ENCODE assay signal across 17 cellular contexts in the genomic region with DNA sequence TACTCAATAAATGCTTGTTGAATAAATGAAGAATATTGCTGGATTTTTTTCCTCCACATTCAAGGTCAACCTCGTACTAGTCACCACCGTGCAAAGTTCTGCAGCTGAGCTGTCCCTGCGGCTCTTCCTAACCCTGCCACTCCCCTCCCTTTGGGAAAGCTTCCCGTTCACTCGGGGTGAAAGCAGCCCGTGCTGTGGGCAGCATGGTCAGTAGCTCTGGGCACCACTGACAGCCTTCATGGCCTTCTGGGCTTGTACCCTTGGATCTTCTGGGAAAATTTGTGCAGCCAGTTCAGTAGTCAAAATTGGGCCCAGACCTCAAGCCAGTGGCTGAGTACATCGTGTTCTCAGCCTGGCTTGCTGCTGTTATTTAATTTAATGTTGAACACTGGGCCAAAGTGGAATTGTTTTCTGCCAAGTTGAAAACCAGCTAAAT.
DNase-seq lines count a peak whose midpoint lies in the region; ATAC-seq, FAIRE-seq and TF ChIP-seq lines count a peak whose summit lies in the region.
"Had no signal": no experiment of that assay in that cellular context is flagged by ENCODE, and none has a peak within 500 bp of the region (broad histone marks: within the 10 kb centered on the region; RNA-seq: fewer than 3 reads in every experiment).

No MANE protein-coding gene starts in this region.

- no peaks in the 10 kb centered on the region for H3K27me3 ChIP-seq in layer of hippocampus (ENCODE audit: control insufficient read depth, insufficient read depth, low read length)
- H3K27me3 ChIP-seq in gastrocnemius medialis = no peaks in the 10 kb centered on the region
- H3K27me3 ChIP-seq: colonic mucosa had no signal

- peaks cover 0 to 3% (median 1%) of the 10 kb centered on the region in 3 donors for H3K27me3 Mint-ChIP-seq in immature natural killer cell (ENCODE audit: low read depth in 3 of 3)
- H3K27me3 Mint-ChIP-seq: activated naive CD8-positive, alpha-beta T cell treated with anti-CD3 and anti-CD28 coated beads, Interleukin-2, amount 10 ng/mL, durations not matched to agents 7 days and 5 days had no signal

- H3K9me3 ChIP-seq in A549 (no peaks in the 10 kb centered on the region), gastrocnemius medialis (no peaks in the 10 kb centered on the region)
- H3K9me3 ChIP-seq: colonic mucosa had no signal

- H3K4me2 ChIP-seq in A549 = no peak overlapping the region

- ATAC-seq in A549 = no peak
- ATAC-seq in gastrocnemius medialis = peak; percentile 62 to 77
- ATAC-seq: CD8-positive, alpha-beta T cell had no signal

- TF ChIP-seq POLR2A in A549 (IDR thresholded peaks at IDR 0.05; ENCODE audit: low read length) = no peak
- peak in 1 of 2 donors; percentile 27 for TF ChIP-seq POLR2A in gastrocnemius medialis (IDR thresholded peaks at IDR 0.05)

- H3K4me3 Mint-ChIP-seq in immature natural killer cell = no peak overlapping the region
- H3K4me3 Mint-ChIP-seq: activated naive CD8-positive, alpha-beta T cell treated with anti-CD3 and anti-CD28 coated beads, Interleukin-2, amount 10 ng/mL, durations not matched to agents 7 days and 5 days; CD8-positive, alpha-beta T cell had no signal

- TF ChIP-seq CTCF in A549 (IDR thresholded peaks at IDR 0.05) (no peak), gastrocnemius medialis (IDR thresholded peaks at IDR 0.05 in 4 of 5, conservative IDR thresholded peaks at IDR 0.05 in 1 of 5) (no peak)

- in situ Hi-C loops in gastrocnemius medialis (cut with MboI; ENCODE audit: low sequenced_read_pairs in 4 of 4) = loop anchor here in 1 of 4 donors (25.0 kb wide), 1 partner anchor 97 kb away; no protein-coding TSS in a partner anchor

- intact Hi-C loops in gastrocnemius medialis (cut with DNase I; ENCODE audit: low total_unique reads) = loop anchor here (5.0 to 10.0 kb wide), 2 partner anchors 265 to 573 kb away; a partner anchor contains a TSS

- H3K36me3 ChIP-seq in gastrocnemius medialis = no peaks in the 10 kb centered on the region
- H3K36me3 ChIP-seq: colonic mucosa had no signal

- POLR2A ChIA-PET in A549 (lab: Yijun Ruan, JAX) = no interaction called here

- no peak for FAIRE-seq in A549 (lab: Jason Lieb, UNC)

- peaks cover 0 to 12% (median 4%) of the 10 kb centered on the region in 3 donors for H3K36me3 Mint-ChIP-seq in immature natural killer cell
- H3K36me3 Mint-ChIP-seq: activated naive CD8-positive, alpha-beta T cell treated with anti-CD3 and anti-CD28 coated beads, Interleukin-2, amount 10 ng/mL, durations not matched to agents 7 days and 5 days; CD8-positive, alpha-beta T cell had no signal

- H3K9me3 Mint-ChIP-seq in immature natural killer cell = peaks cover 0 to 15% (median 2%) of the 10 kb centered on the region in 6 donors
- H3K9me3 Mint-ChIP-seq: CD8-positive, alpha-beta T cell had no signal

- H3K4me3 ChIP-seq in A549 = no peak overlapping the region
- H3K4me3 ChIP-seq in gastrocnemius medialis = peak overlapping the region in 1 of 4 donors; percentile 1
- H3K4me3 ChIP-seq: colonic mucosa had no signal

- DNase-seq in A549 (ENCODE audit: low read depth in 1 of 2, low spot score in 1 of 2) (no peak), gastrocnemius medialis (peak; percentile 62 to 84), NCI-H774 (lab: John Stamatoyannopoulos, UW) (no peak), immature natural killer cell (no peak), NCI-H82 (lab: John Stamatoyannopoulos, UW) (no peak)
- DNase-seq in activated CD4-positive, alpha-beta T cell treated with anti-CD3 and anti-CD28 coated beads, Interleukin-2, amount 50 U/mL, for 48 hours = no peak
- DNase-seq: activated CD4-positive, CD25-positive, alpha-beta regulatory T cell treated with anti-CD3 and anti-CD28 coated beads, Interleukin-2, amount 50 U/mL, for 72 hours; activated naive CD8-positive, alpha-beta T cell treated with anti-CD3 and anti-CD28 coated beads, Interleukin-2, amount 10 ng/mL, durations not matched to agents 7 days and 5 days; activated T-cell treated with anti-CD3 and anti-CD28 coated beads, Interleukin-2, amount 50 U/mL, for 1 hour; CD8-positive, alpha-beta T cell; colonic mucosa; EL; mesendoderm; NCI-H1694 had no signal

- peak overlapping the region in 1 of 6 donors; percentile 25 for H3K27ac Mint-ChIP-seq in immature natural killer cell
- H3K27ac Mint-ChIP-seq: activated naive CD8-positive, alpha-beta T cell treated with anti-CD3 and anti-CD28 coated beads, Interleukin-2, amount 10 ng/mL, durations not matched to agents 7 days and 5 days; CD8-positive, alpha-beta T cell had no signal

- 86% methylated on average over 7 of the region's 7 CpGs for WGBS in A549 (ENCODE audit: missing lambda C conversion rate)

- H3K4me1 Mint-ChIP-seq in immature natural killer cell = peaks cover 0 to 3% of the 10 kb centered on the region in 2 donors
- H3K4me1 Mint-ChIP-seq: activated naive CD8-positive, alpha-beta T cell treated with anti-CD3 and anti-CD28 coated beads, Interleukin-2, amount 10 ng/mL, durations not matched to agents 7 days and 5 days had no signal

- H3K4me1 ChIP-seq in A549 = peaks cover 12% of the 10 kb centered on the region; the same call in 2 of the 3 replicates
- peaks cover 30 to 45% of the 10 kb centered on the region in 2 donors for H3K4me1 ChIP-seq in gastrocnemius medialis
- H3K4me1 ChIP-seq: colonic mucosa had no signal

- CTCF ChIA-PET in A549 (lab: Yijun Ruan, JAX) = no interaction called here

- H3K27ac ChIP-seq in A549 (peak overlapping the region; percentile 29 to 36; a peak in 2 of 6 replicates), cingulate gyrus (ENCODE audit: low read depth, low read length) (peak overlapping the region; percentile 80), layer of hippocampus (ENCODE audit: low read depth, low read length) (peak overlapping the region; percentile 8), gastrocnemius medialis (peak overlapping the region; percentile 64 to 93 (median 79))
- H3K27ac ChIP-seq: colonic mucosa, HL-60 had no signal

- no peak for TF ChIP-seq EP300 in A549 (IDR thresholded peaks at IDR 0.05)

- TF ChIP-seq RAD21 in A549 (conservative IDR thresholded peaks at IDR 0.05 in 1 of 2, IDR thresholded peaks at IDR 0.05 in 1 of 2) = no peak

TF ChIP-seq in A549, 52 proteins besides CTCF, POLR2A, EP300 and RAD21 (continues in another document):
- TF ChIP-seq HOXB5 (CRISPR knock-in tag; IDR thresholded peaks at IDR 0.05) (no peak), CBX2 (IDR thresholded peaks at IDR 0.05; ENCODE audit: borderline replicate concordance, low read depth) (no peak), HOXB13 (CRISPR knock-in tag; IDR thresholded peaks at IDR 0.05; ENCODE audit: low read depth) (no peak), SREBF2 (IDR thresholded peaks at IDR 0.05) (no peak), SMC3 (IDR thresholded peaks at IDR 0.05) (no peak), RNF2 (IDR thresholded peaks at IDR 0.05; ENCODE audit: borderline replicate concordance, low read depth) (no peak), PHF8 (IDR thresholded peaks at IDR 0.05; ENCODE audit: borderline replicate concordance, low read depth) (no peak), CHD4 (IDR thresholded peaks at IDR 0.05; ENCODE audit: borderline replicate concordance) (no peak), FOXS1 (CRISPR knock-in tag; IDR thresholded peaks at IDR 0.05) (no peak)
- TF ChIP-seq, protein P1, sequence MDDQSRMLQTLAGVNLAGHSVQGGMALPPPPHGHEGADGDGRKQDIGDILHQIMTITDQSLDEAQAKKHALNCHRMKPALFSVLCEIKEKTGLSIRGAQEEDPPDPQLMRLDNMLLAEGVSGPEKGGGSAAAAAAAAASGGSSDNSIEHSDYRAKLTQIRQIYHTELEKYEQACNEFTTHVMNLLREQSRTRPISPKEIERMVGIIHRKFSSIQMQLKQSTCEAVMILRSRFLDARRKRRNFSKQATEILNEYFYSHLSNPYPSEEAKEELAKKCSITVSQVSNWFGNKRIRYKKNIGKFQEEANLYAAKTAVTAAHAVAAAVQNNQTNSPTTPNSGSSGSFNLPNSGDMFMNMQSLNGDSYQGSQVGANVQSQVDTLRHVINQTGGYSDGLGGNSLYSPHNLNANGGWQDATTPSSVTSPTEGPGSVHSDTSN (IDR thresholded peaks at IDR 0.05) = no peak
- TF ChIP-seq, protein P2, sequence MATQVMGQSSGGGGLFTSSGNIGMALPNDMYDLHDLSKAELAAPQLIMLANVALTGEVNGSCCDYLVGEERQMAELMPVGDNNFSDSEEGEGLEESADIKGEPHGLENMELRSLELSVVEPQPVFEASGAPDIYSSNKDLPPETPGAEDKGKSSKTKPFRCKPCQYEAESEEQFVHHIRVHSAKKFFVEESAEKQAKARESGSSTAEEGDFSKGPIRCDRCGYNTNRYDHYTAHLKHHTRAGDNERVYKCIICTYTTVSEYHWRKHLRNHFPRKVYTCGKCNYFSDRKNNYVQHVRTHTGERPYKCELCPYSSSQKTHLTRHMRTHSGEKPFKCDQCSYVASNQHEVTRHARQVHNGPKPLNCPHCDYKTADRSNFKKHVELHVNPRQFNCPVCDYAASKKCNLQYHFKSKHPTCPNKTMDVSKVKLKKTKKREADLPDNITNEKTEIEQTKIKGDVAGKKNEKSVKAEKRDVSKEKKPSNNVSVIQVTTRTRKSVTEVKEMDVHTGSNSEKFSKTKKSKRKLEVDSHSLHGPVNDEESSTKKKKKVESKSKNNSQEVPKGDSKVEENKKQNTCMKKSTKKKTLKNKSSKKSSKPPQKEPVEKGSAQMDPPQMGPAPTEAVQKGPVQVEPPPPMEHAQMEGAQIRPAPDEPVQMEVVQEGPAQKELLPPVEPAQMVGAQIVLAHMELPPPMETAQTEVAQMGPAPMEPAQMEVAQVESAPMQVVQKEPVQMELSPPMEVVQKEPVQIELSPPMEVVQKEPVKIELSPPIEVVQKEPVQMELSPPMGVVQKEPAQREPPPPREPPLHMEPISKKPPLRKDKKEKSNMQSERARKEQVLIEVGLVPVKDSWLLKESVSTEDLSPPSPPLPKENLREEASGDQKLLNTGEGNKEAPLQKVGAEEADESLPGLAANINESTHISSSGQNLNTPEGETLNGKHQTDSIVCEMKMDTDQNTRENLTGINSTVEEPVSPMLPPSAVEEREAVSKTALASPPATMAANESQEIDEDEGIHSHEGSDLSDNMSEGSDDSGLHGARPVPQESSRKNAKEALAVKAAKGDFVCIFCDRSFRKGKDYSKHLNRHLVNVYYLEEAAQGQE (IDR thresholded peaks at IDR 0.05) = no peak
- TF ChIP-seq, protein P3, sequence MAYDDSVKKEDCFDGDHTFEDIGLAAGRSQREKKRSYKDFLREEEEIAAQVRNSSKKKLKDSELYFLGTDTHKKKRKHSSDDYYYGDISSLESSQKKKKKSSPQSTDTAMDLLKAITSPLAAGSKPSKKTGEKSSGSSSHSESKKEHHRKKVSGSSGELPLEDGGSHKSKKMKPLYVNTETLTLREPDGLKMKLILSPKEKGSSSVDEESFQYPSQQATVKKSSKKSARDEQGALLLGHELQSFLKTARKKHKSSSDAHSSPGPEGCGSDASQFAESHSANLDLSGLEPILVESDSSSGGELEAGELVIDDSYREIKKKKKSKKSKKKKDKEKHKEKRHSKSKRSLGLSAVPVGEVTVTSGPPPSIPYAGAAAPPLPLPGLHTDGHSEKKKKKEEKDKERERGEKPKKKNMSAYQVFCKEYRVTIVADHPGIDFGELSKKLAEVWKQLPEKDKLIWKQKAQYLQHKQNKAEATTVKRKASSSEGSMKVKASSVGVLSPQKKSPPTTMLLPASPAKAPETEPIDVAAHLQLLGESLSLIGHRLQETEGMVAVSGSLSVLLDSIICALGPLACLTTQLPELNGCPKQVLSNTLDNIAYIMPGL (CRISPR knock-in tag; IDR thresholded peaks at IDR 0.05; ENCODE audit: borderline replicate concordance) = no peak

Comparison
In these comparisons a context has a peak if more than half of its experiments do, and no peak if none do; other contexts are left out.
1. ATAC-seq: peak in gastrocnemius medialis (2 of 2); none in A549 (0 of 2).
2. DNase-seq: peak in gastrocnemius medialis (2 of 2); none in A549 (0 of 2), activated CD4-positive, alpha-beta T cell treated with anti-CD3 and anti-CD28 coated beads, Interleukin-2, amount 50 U/mL, for 48 hours (0 of 2), NCI-H774 (single experiment), immature natural killer cell (0 of 3) and NCI-H82 (single experiment).
3. H3K27ac ChIP-seq: peak in every context shown above with its lines; median percentile 80 in cingulate gyrus; 79 in gastrocnemius medialis; 32 in A549; 8 in layer of hippocampus.